ENCODE assay signal across 22 cellular contexts in genomic region chr5:170343177-170343576, GRCh38. TPM values are rescaled to one million over a fixed set of nuclear protein-coding genes. Genes with fewer than 3 reads are reported as not detected.
DNase-seq lines count a peak whose midpoint lies in the region; ATAC-seq, FAIRE-seq and TF ChIP-seq lines count a peak whose summit lies in the region.
"Had no signal": no experiment of that assay in that cellular context is flagged by ENCODE, and none has a peak within 500 bp of the region (broad histone marks: within the 10 kb centered on the region; RNA-seq: fewer than 3 reads in every experiment).

No MANE protein-coding gene starts in this region.

- no peak overlapping the region for H3K4me2 ChIP-seq in neural progenitor cell
- H3K4me2 ChIP-seq: A549; BLaER1 treated with 17β-estradiol and CSF1 and Interleukin-3, amounts not matched to agents 10 nM and 100 nM had no signal

- in situ Hi-C loops in transverse colon (cut with MboI; ENCODE audit: low pct_ligation_motif_present in 1 of 4, low pct_unique_long_range_greater_than_20kb in 1 of 4, low sequenced_read_pairs in 3 of 4) = loop anchor here in 1 of 4 donors (10.0 kb wide), 1 partner anchor 118 kb away; no protein-coding TSS in a partner anchor

- peaks cover 27% of the 10 kb centered on the region for H3K4me1 ChIP-seq in neural progenitor cell
- H3K4me1 ChIP-seq in upper lobe of right lung = peaks cover 4% of the 10 kb centered on the region
- H3K4me1 ChIP-seq in transverse colon = no peaks in the 10 kb centered on the region
- H3K4me1 ChIP-seq: A549, Caco-2 had no signal

- no peaks in the 10 kb centered on the region for H3K36me3 ChIP-seq in bronchial epithelial cell (ENCODE audit: control insufficient read depth, insufficient read depth, low read length)
- no peaks in the 10 kb centered on the region for H3K36me3 ChIP-seq in neural progenitor cell
- no peaks in the 10 kb centered on the region for H3K36me3 ChIP-seq in upper lobe of right lung
- no peaks in the 10 kb centered on the region for H3K36me3 ChIP-seq in transverse colon
- H3K36me3 ChIP-seq: BLaER1 treated with 17β-estradiol and CSF1 and Interleukin-3, amounts not matched to agents 10 nM and 100 nM had no signal

- H3K4me3 ChIP-seq in bronchial epithelial cell (ENCODE audit: low read depth, low read length) (no peak overlapping the region), neural progenitor cell (no peak overlapping the region), upper lobe of right lung (no peak overlapping the region), transverse colon (no peak overlapping the region)
- H3K4me3 ChIP-seq: A549; BLaER1 treated with 17β-estradiol and CSF1 and Interleukin-3, amounts not matched to agents 10 nM and 100 nM had no signal

- H4K20me1 ChIP-seq in neural progenitor cell (ENCODE audit: low read depth) = no peaks in the 10 kb centered on the region
- H4K20me1 ChIP-seq: BLaER1 treated with 17β-estradiol and CSF1 and Interleukin-3, amounts not matched to agents 10 nM and 100 nM had no signal

- no peak overlapping the region for H3K9ac ChIP-seq in neural progenitor cell
- H3K9ac ChIP-seq: BLaER1 treated with 17β-estradiol and CSF1 and Interleukin-3, amounts not matched to agents 10 nM and 100 nM had no signal

- intact Hi-C loops in upper lobe of right lung (cut with DNase I) = loop anchor here (10.0 kb wide), 1 partner anchor 78 kb away; no protein-coding TSS in a partner anchor
- intact Hi-C loops in transverse colon (cut with DNase I; ENCODE audit: low total_unique reads) = no loop called here

- H3K4me3 Mint-ChIP-seq in neural progenitor cell = no peak overlapping the region
- H3K4me3 Mint-ChIP-seq: B cell; CD4-positive, alpha-beta T cell; CD8-positive, alpha-beta T cell had no signal

- 90% methylated on average over 3 of the region's 3 CpGs for WGBS in transverse colon (ENCODE audit: low coverage in 1 of 2), 2 donors

- no peaks in the 10 kb centered on the region for H3K79me2 ChIP-seq in neural progenitor cell (ENCODE audit: low read depth)

- peak overlapping the region; percentile 40 for H3K27ac Mint-ChIP-seq in neural progenitor cell
- H3K27ac Mint-ChIP-seq: B cell; CD4-positive, alpha-beta T cell; CD8-positive, alpha-beta T cell had no signal

- H3K4me1 Mint-ChIP-seq in neural progenitor cell = peaks cover 32% of the 10 kb centered on the region

- peaks cover 4% of the 10 kb centered on the region for H3F3A ChIP-seq in neural progenitor cell (ENCODE audit: low read depth)

- TF ChIP-seq CTCF in bronchial epithelial cell (IDR thresholded peaks at IDR 0.05; ENCODE audit: insufficient read depth, low read length, severe bottlenecking) (no peak), neural progenitor cell (IDR thresholded peaks at IDR 0.05) (no peak), upper lobe of right lung (IDR thresholded peaks at IDR 0.05) (no peak), transverse colon (IDR thresholded peaks at IDR 0.05) (no peak)

- H3K36me3 Mint-ChIP-seq in neural progenitor cell = peaks cover 6% of the 10 kb centered on the region
- H3K36me3 Mint-ChIP-seq: CD8-positive, alpha-beta T cell had no signal

- no peak overlapping the region for H3K27ac ChIP-seq in neural progenitor cell
- peak overlapping the region; percentile 24 for H3K27ac ChIP-seq in upper lobe of right lung
- H3K27ac ChIP-seq in transverse colon = no peak overlapping the region
- H3K27ac ChIP-seq: 22Rv1; A549; BLaER1 treated with 17β-estradiol and CSF1 and Interleukin-3, amounts not matched to agents 10 nM and 100 nM; C4-2B had no signal

- H3K9me3 ChIP-seq in neural progenitor cell (ENCODE audit: low read depth) (no peaks in the 10 kb centered on the region), upper lobe of right lung (no peaks in the 10 kb centered on the region), transverse colon (no peaks in the 10 kb centered on the region)
- H3K9me3 ChIP-seq: Caco-2 had no signal

- FAIRE-seq in bronchial epithelial cell (lab: Jason Lieb, UNC) = no peak
- FAIRE-seq: A549, D721Med, G401.6, GM12891, GM19239 had no signal

- DNase-seq in bronchial epithelial cell (ENCODE audit: low read depth) (peak; percentile 4), neural progenitor cell (ENCODE audit: low spot score) (no peak), upper lobe of right lung (no peak), transverse colon (no peak)
- DNase-seq in stimulated activated CD4-positive, alpha-beta T cell treated with anti-CD3 and anti-CD28 coated beads, Interleukin-15, amount 100 ng/mL, for 24 hours = no peak
- DNase-seq: AML-193; Caco-2; Calu3; CD8-positive, alpha-beta T cell; DMS79 treated with DMSO at 0.1 percent for 48 hours; GF-D8 had no signal

- no peak for TF ChIP-seq POLR2A in transverse colon (IDR thresholded peaks at IDR 0.05)

- no peak for TF ChIP-seq EP300 in transverse colon (IDR thresholded peaks at IDR 0.05; ENCODE audit: low read depth)

- ATAC-seq in upper lobe of right lung = no peak
- ATAC-seq: A549; CD8-positive, alpha-beta T cell had no signal

- peaks cover 14% of the 10 kb centered on the region for H3K27me3 Mint-ChIP-seq in neural progenitor cell (ENCODE audit: insufficient read depth, low read depth)

- no peaks in the 10 kb centered on the region for H3K27me3 ChIP-seq in bronchial epithelial cell (ENCODE audit: control insufficient read depth, insufficient read depth, low read length)
- H3K27me3 ChIP-seq in neural progenitor cell = no peaks in the 10 kb centered on the region
- no peaks in the 10 kb centered on the region for H3K27me3 ChIP-seq in upper lobe of right lung
- no peaks in the 10 kb centered on the region for H3K27me3 ChIP-seq in transverse colon
- H3K27me3 ChIP-seq: BLaER1 treated with 17β-estradiol and CSF1 and Interleukin-3, amounts not matched to agents 10 nM and 100 nM had no signal

- H3K9me3 Mint-ChIP-seq in neural progenitor cell = peaks cover 33% of the 10 kb centered on the region
- H3K9me3 Mint-ChIP-seq: CD4-positive, alpha-beta T cell; CD8-positive, alpha-beta T cell had no signal

- no peak overlapping the region for H2AFZ ChIP-seq in neural progenitor cell (replicated peaks)

RNA-seq across cellular contexts. Expression of gene LCP2, which starts 45.6 kb away (rescaled TPM):
- total RNA-seq in bronchial epithelial cell (not detected in 2 replicates), neural progenitor cell (ENCODE audit: low replicate concordance) (not detected in 2 replicates), upper lobe of right lung (83.1 TPM), transverse colon (10 to 100 TPM in 3 of 4 donors, 1 to 10 TPM in 1; 2.6 to 33.0 (median 23.3) TPM)
- total RNA-seq: A172, Caco-2, Calu3 had no signal

RNA-seq across cellular contexts. Expression of gene KCNMB1, which starts 46.0 kb away (rescaled TPM):
- total RNA-seq in bronchial epithelial cell (not detected in 2 replicates), neural progenitor cell (ENCODE audit: low replicate concordance) (not detected in 2 replicates), upper lobe of right lung (1.5 TPM), transverse colon (10 to 100 TPM in 1 of 4 donors, 1 to 10 TPM in 3; 6.0 to 17.2 (median 8.0) TPM)
- total RNA-seq: A172; B cell; Caco-2; Calu3; CD8-positive, alpha-beta T cell had no signal
